Comparison of ENCODE assay signal across 8 cellular contexts in the genomic region with DNA sequence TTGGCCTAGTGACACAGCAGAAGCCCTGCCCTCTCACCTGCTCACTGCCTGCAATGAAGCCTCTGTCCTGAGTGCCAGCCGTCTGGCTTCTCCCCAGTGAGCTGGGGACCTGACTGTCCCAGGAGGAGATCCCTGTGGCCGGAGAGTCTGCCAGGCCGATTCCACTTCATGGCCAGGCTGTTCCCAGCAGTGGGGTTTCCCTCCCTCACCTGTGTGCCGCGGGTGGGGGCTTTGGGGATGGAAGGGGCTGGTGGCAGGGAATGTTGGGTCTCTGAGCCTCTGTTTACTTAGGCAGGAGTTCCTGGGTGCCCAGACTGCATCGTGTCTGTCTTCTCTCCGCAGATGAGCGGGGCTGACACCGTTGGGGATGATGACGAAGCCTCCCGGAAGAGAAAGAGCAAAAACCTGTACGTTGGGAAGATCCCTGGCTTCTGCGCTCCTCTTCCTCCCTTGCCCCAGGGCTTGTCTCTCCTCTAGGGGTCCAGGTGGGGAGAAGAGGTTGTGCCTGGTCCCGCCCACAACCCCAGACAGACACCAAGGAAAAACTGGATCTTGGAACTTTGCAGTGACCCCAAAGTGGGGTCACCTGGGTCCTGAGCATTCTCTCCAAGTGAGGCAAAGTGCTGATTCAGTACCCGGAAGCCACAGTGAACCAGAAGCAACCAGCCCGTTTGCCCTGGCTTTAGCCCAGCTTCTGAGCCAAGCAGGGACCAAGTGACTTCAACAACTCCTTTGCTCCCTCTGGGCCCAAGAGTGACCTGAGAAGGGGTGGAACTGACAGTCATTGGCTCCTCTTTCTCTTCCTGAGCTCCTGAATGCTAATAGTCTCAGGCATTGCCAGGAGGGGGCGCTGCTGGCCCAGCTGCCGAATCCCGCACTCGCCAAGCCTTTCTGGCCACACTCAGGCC.
DNase-seq lines count a peak whose midpoint lies in the region; ATAC-seq, FAIRE-seq and TF ChIP-seq lines count a peak whose summit lies in the region.

No MANE protein-coding gene starts in this region.

- H3K9me3 ChIP-seq in CD4-positive, CD25-positive, alpha-beta regulatory T cell (ENCODE audit: control insufficient read depth in 2 of 2, low read length in 2 of 2), result no peaks in the 10 kb centered on the region
- H3K9me3 ChIP-seq in HUES48 (ENCODE audit: control insufficient read depth, insufficient read depth, low read length), result no peaks in the 10 kb centered on the region
- no peaks in the 10 kb centered on the region for H3K9me3 ChIP-seq in parathyroid adenoma (ENCODE audit: control insufficient read depth, low read length)

- ATAC-seq in CD4-positive, CD25-positive, alpha-beta regulatory T cell (ENCODE audit: low read depth in 2 of 2), result peak in 1 of 2 donors; percentile 36

- no peaks in the 10 kb centered on the region for H3K9me3 Mint-ChIP-seq in CD4-positive, CD25-positive, alpha-beta regulatory T cell

- no peaks in the 10 kb centered on the region for H3K27me3 Mint-ChIP-seq in CD4-positive, CD25-positive, alpha-beta regulatory T cell

- H3K4me1 ChIP-seq in CD4-positive, CD25-positive, alpha-beta regulatory T cell (ENCODE audit: control insufficient read depth, insufficient read depth, low read length, poor library complexity, severe bottlenecking), result peaks cover 12% of the 10 kb centered on the region
- H3K4me1 ChIP-seq in HUES48 (ENCODE audit: control insufficient read depth, insufficient read depth, low read length), result peaks cover 17% of the 10 kb centered on the region
- peaks cover 6% of the 10 kb centered on the region for H3K4me1 ChIP-seq in parathyroid adenoma

- CTCF ChIA-PET in RWPE1 (lab: Yijun Ruan, JAX), result interaction anchor here (0.6 to 5.0 kb wide), 29 partner anchors 8 to 1668 kb away, joined by 3 to 116 read pairs (median 3); partner anchors contain the start of genes BSPRY, C9orf43, CDC26 and POLE3

- H3K4me3 ChIP-seq in CD4-positive, CD25-positive, alpha-beta regulatory T cell (ENCODE audit: low read depth, low read length), result no peak overlapping the region
- no peak overlapping the region for H3K4me3 ChIP-seq in HUES48 (ENCODE audit: low read depth, low read length)
- H3K4me3 ChIP-seq in parathyroid adenoma (ENCODE audit: low read depth, low read length), result no peak overlapping the region

- DNase-seq in CD4-positive, CD25-positive, alpha-beta regulatory T cell, result peak; percentile 9 to 70 (median 25)
- DNase-seq in GM19239 (ENCODE audit: insufficient read length, low spot score) (peak; percentile 63), RWPE1 (ENCODE audit: low spot score) (no peak), glomerular visceral epithelial cell (ENCODE audit: extremely low spot score) (peak; percentile 86), amniotic stem cell (lab: John Stamatoyannopoulos, UW) (no peak)
- peak; percentile 80 for DNase-seq in activated effector memory CD4-positive, alpha-beta T cell treated with anti-CD3 and anti-CD28 coated beads, Interleukin-2, amount 50 U/mL, for 16 hours

- POLR2A ChIA-PET in RWPE1 (lab: Yijun Ruan, JAX; ENCODE audit: low non-redundant PET), result interaction anchor here (1.0 to 1.7 kb wide), 2 partner anchors 26 to 62 kb away, joined by 3 to 5 read pairs; no protein-coding TSS in a partner anchor

- TF ChIP-seq CTCF in RWPE1 (conservative IDR thresholded peaks at IDR 0.05; ENCODE audit: low read depth), result peak; percentile 89
- TF ChIP-seq CTCF in parathyroid adenoma (IDR thresholded peaks at IDR 0.05), result peak; percentile 81

- FAIRE-seq in GM19239 (lab: Jason Lieb, UNC), result peak; percentile 90

- peaks cover 8% of the 10 kb centered on the region for H3K36me3 ChIP-seq in CD4-positive, CD25-positive, alpha-beta regulatory T cell (ENCODE audit: control insufficient read depth, insufficient read depth, low read length)
- H3K36me3 ChIP-seq in HUES48 (ENCODE audit: control insufficient read depth, insufficient read depth, low read length) (peaks cover 7% of the 10 kb centered on the region), parathyroid adenoma (ENCODE audit: control insufficient read depth, insufficient read depth, low read length) (peaks cover 2% of the 10 kb centered on the region)

- peak overlapping the region; percentile 22 for H2AFZ ChIP-seq in parathyroid adenoma

- H3K27me3 ChIP-seq in CD4-positive, CD25-positive, alpha-beta regulatory T cell (ENCODE audit: control insufficient read depth, insufficient read depth, low read length), result no peaks in the 10 kb centered on the region
- H3K27me3 ChIP-seq in HUES48 (ENCODE audit: control insufficient read depth, insufficient read depth, low read length) (no peaks in the 10 kb centered on the region), parathyroid adenoma (ENCODE audit: control insufficient read depth, insufficient read depth, low read length) (no peaks in the 10 kb centered on the region)

- peaks cover 6% of the 10 kb centered on the region for H3K36me3 Mint-ChIP-seq in CD4-positive, CD25-positive, alpha-beta regulatory T cell

- no peak overlapping the region for H3K27ac ChIP-seq in CD4-positive, CD25-positive, alpha-beta regulatory T cell (ENCODE audit: insufficient read depth, low read length, poor library complexity, severe bottlenecking)
- H3K27ac ChIP-seq in HUES48 (ENCODE audit: low read depth, low read length), result peak overlapping the region; percentile 32
- peak overlapping the region; percentile 32 for H3K27ac ChIP-seq in RWPE1
- no peak overlapping the region for H3K27ac ChIP-seq in parathyroid adenoma

- no peak overlapping the region for H3K9ac ChIP-seq in HUES48 (ENCODE audit: low read depth, low read length)
- no peak overlapping the region for H3K9ac ChIP-seq in parathyroid adenoma

- H3K4me2 ChIP-seq in parathyroid adenoma (ENCODE audit: low read length), result no peak overlapping the region

- H3K79me2 ChIP-seq in parathyroid adenoma, result no peaks in the 10 kb centered on the region

- H3K27ac Mint-ChIP-seq in CD4-positive, CD25-positive, alpha-beta regulatory T cell, result peak overlapping the region in 1 of 3 donors; percentile 78

- peaks cover 14 to 31% (median 16%) of the 10 kb centered on the region in 4 donors for H3K4me1 Mint-ChIP-seq in CD4-positive, CD25-positive, alpha-beta regulatory T cell

- H3K4me3 Mint-ChIP-seq in CD4-positive, CD25-positive, alpha-beta regulatory T cell, result peak overlapping the region in 2 of 4 donors; percentile 15 to 42

Comparison
In these comparisons a context has a peak if more than half of its experiments do, and no peak if none do; other contexts are left out.
1. DNase-seq: peak in CD4-positive, CD25-positive, alpha-beta regulatory T cell (3 of 3), GM19239 (single experiment), activated effector memory CD4-positive, alpha-beta T cell treated with anti-CD3 and anti-CD28 coated beads, Interleukin-2, amount 50 U/mL, for 16 hours (single experiment) and glomerular visceral epithelial cell (single experiment); none in RWPE1 (single experiment) and amniotic stem cell (single experiment).
2. H3K27ac ChIP-seq: peak in HUES48 (single experiment) and RWPE1 (single experiment); none in CD4-positive, CD25-positive, alpha-beta regulatory T cell (single experiment) and parathyroid adenoma (single experiment).